In genomic region chr7:47420117-47420780, GRCh38 we compare ENCODE assay signal across 14 cellular contexts.
DNase-seq lines count a peak whose midpoint lies in the region; ATAC-seq and TF ChIP-seq lines count a peak whose summit lies in the region.
"Had no signal": no experiment of that assay in that cellular context is flagged by ENCODE, and none has a peak within 500 bp of the region (broad histone marks: within the 10 kb centered on the region; RNA-seq: fewer than 3 reads in every experiment).

No MANE protein-coding gene starts in this region.

- H3K36me3 ChIP-seq in GM23338 (ENCODE audit: insufficient read depth) (no peaks in the 10 kb centered on the region; the same call in 1 of the 2 replicates), gastrocnemius medialis (peaks cover 0 to 23% of the 10 kb centered on the region in 2 donors)

- H3K27me3 Mint-ChIP-seq in osteocyte (ENCODE audit: unreplicated experiment) (no peaks in the 10 kb centered on the region), GM23338 (ENCODE audit: insufficient read depth, low read depth, poor library complexity) (no peaks in the 10 kb centered on the region)

- peaks cover 5% of the 10 kb centered on the region; the same call in 1 of the 2 replicates for H3K4me1 ChIP-seq in GM23338 (ENCODE audit: insufficient read depth)
- H3K4me1 ChIP-seq in gastrocnemius medialis = peaks cover 9 to 26% of the 10 kb centered on the region in 2 donors
- H3K4me1 ChIP-seq: BLaER1 had no signal

- no peaks in the 10 kb centered on the region for H3K9me2 ChIP-seq in GM23338 (ENCODE audit: insufficient read depth)

- H3K9me3 Mint-ChIP-seq in osteocyte (ENCODE audit: unreplicated experiment) (no peaks in the 10 kb centered on the region), GM23338 (no peaks in the 10 kb centered on the region; the same call in 2 of the 3 replicates)

- H3K27ac ChIP-seq in coronary artery (no peak overlapping the region), GM23338 (ENCODE audit: low read depth) (no peak overlapping the region), gastrocnemius medialis (no peak overlapping the region)
- H3K27ac ChIP-seq: BLaER1 had no signal

- H3F3A ChIP-seq in GM23338 (replicated peaks; ENCODE audit: low read depth) = no peaks in the 10 kb centered on the region

- H2AFZ ChIP-seq in GM23338 = no peak overlapping the region

- in situ Hi-C loops in gastrocnemius medialis (cut with MboI; ENCODE audit: low sequenced_read_pairs in 4 of 4) = no loop called here

- H3K79me2 ChIP-seq in GM23338 (replicated peaks; ENCODE audit: insufficient read depth) = no peaks in the 10 kb centered on the region

- peak overlapping the region; percentile 28 for H3K27ac Mint-ChIP-seq in osteocyte (ENCODE audit: unreplicated experiment)
- no peak overlapping the region for H3K27ac Mint-ChIP-seq in GM23338
- H3K27ac Mint-ChIP-seq: HFFc6 had no signal

- no peak overlapping the region for H3K4me2 ChIP-seq in GM23338
- H3K4me2 ChIP-seq: BLaER1 had no signal

- TF ChIP-seq CTCF in coronary artery (IDR thresholded peaks at IDR 0.05) (no peak), osteocyte (IDR thresholded peaks at IDR 0.05) (no peak), GM23338 (conservative IDR thresholded peaks at IDR 0.05; ENCODE audit: low read depth in 2 of 2) (no peak), gastrocnemius medialis (IDR thresholded peaks at IDR 0.05 in 4 of 5, conservative IDR thresholded peaks at IDR 0.05 in 1 of 5) (peak in 1 of 5 experiments; percentile 17)

- H3K4me3 Mint-ChIP-seq in osteocyte (ENCODE audit: unreplicated experiment) = no peak overlapping the region
- no peak overlapping the region for H3K4me3 Mint-ChIP-seq in GM23338
- H3K4me3 Mint-ChIP-seq: HFFc6 had no signal

- no peak for TF ChIP-seq POLR2A in gastrocnemius medialis (IDR thresholded peaks at IDR 0.05)

- peaks cover 31% of the 10 kb centered on the region for H3K36me3 Mint-ChIP-seq in osteocyte (ENCODE audit: unreplicated experiment)
- H3K36me3 Mint-ChIP-seq in GM23338 (ENCODE audit: low read depth) = peaks cover 20% of the 10 kb centered on the region

- ATAC-seq in GM23338 (no peak), gastrocnemius medialis (no peak)

- H3K4me1 Mint-ChIP-seq in osteocyte (ENCODE audit: unreplicated experiment) (peaks cover 35% of the 10 kb centered on the region), GM23338 (peaks cover 10% of the 10 kb centered on the region)

- H4K20me1 ChIP-seq in GM23338 (replicated peaks; ENCODE audit: insufficient read depth) = 0 out of 2 replicates have a peak, but pooled peaks cover 2% of the 10 kb centered on the region
- H4K20me1 ChIP-seq: BLaER1 had no signal

- H3K4me3 ChIP-seq in coronary artery = no peak overlapping the region
- H3K4me3 ChIP-seq in GM23338 = no peak overlapping the region
- H3K4me3 ChIP-seq in gastrocnemius medialis = no peak overlapping the region
- H3K4me3 ChIP-seq: BLaER1 had no signal

- no peaks in the 10 kb centered on the region for H3K27me3 ChIP-seq in GM23338 (ENCODE audit: insufficient read depth)
- H3K27me3 ChIP-seq in gastrocnemius medialis = no peaks in the 10 kb centered on the region
- H3K27me3 ChIP-seq: BLaER1 had no signal

- intact Hi-C loops in gastrocnemius medialis (cut with DNase I; ENCODE audit: low total_unique reads) = no loop called here

- DNase-seq in DMS 273 (lab: John Stamatoyannopoulos, UW; ENCODE audit: unreplicated experiment) (peak; percentile 82), NCI-H2081 (lab: John Stamatoyannopoulos, UW) (peak; percentile 67 to 90), coronary artery (ENCODE audit: low spot score) (peak; percentile 53), osteocyte (ENCODE audit: extremely low spot score, unreplicated experiment) (no peak), GM23338 (ENCODE audit: low spot score) (no peak), gastrocnemius medialis (no peak), SIG-M5 treated with dmso at 0.1 percent for 504 hours (lab: John Stamatoyannopoulos, UW; ENCODE audit: unreplicated experiment) (no peak)
- DNase-seq: HFFc6, KBM-7, NCI-H1092, NCI-H2029 treated with DMSO at 0.1 percent for 48 hours, NCI-H446, SHP77 treated with DMSO at 0.1 percent for 48 hours had no signal

- H3K9me3 ChIP-seq in gastrocnemius medialis = no peaks in the 10 kb centered on the region

TF ChIP-seq in GM23338, 12 proteins besides CTCF, POLR2A, EP300 and RAD21:
- no peak for TF ChIP-seq EZH2phosphoT487 (IDR thresholded peaks at IDR 0.05; ENCODE audit: unreplicated experiment)
- TF ChIP-seq CREB1 (CRISPR knock-in tag; IDR thresholded peaks at IDR 0.05; ENCODE audit: low read depth) = no peak
- no peak for TF ChIP-seq NANOG (IDR thresholded peaks at IDR 0.05; ENCODE audit: borderline replicate concordance)
- no peak for TF ChIP-seq STAT1 (IDR thresholded peaks at IDR 0.05; ENCODE audit: unreplicated experiment)
- TF ChIP-seq POLR2AphosphoS5 (IDR thresholded peaks at IDR 0.05; ENCODE audit: low read depth) = no peak
- no peak for TF ChIP-seq EZH2 (IDR thresholded peaks at IDR 0.05; ENCODE audit: low read depth, unreplicated experiment)
- TF ChIP-seq, protein P1, sequence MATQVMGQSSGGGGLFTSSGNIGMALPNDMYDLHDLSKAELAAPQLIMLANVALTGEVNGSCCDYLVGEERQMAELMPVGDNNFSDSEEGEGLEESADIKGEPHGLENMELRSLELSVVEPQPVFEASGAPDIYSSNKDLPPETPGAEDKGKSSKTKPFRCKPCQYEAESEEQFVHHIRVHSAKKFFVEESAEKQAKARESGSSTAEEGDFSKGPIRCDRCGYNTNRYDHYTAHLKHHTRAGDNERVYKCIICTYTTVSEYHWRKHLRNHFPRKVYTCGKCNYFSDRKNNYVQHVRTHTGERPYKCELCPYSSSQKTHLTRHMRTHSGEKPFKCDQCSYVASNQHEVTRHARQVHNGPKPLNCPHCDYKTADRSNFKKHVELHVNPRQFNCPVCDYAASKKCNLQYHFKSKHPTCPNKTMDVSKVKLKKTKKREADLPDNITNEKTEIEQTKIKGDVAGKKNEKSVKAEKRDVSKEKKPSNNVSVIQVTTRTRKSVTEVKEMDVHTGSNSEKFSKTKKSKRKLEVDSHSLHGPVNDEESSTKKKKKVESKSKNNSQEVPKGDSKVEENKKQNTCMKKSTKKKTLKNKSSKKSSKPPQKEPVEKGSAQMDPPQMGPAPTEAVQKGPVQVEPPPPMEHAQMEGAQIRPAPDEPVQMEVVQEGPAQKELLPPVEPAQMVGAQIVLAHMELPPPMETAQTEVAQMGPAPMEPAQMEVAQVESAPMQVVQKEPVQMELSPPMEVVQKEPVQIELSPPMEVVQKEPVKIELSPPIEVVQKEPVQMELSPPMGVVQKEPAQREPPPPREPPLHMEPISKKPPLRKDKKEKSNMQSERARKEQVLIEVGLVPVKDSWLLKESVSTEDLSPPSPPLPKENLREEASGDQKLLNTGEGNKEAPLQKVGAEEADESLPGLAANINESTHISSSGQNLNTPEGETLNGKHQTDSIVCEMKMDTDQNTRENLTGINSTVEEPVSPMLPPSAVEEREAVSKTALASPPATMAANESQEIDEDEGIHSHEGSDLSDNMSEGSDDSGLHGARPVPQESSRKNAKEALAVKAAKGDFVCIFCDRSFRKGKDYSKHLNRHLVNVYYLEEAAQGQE (IDR thresholded peaks at IDR 0.05; ENCODE audit: unreplicated experiment) = no peak

Comparison
In these comparisons a context has a peak if more than half of its experiments do, and no peak if none do; other contexts are left out.
1. DNase-seq: peak in DMS 273 (single experiment), NCI-H2081 (2 of 2) and coronary artery (single experiment); none in osteocyte (single experiment), GM23338 (single experiment), gastrocnemius medialis (0 of 2) and SIG-M5 treated with dmso at 0.1 percent for 504 hours (single experiment).